In the genomic region with DNA sequence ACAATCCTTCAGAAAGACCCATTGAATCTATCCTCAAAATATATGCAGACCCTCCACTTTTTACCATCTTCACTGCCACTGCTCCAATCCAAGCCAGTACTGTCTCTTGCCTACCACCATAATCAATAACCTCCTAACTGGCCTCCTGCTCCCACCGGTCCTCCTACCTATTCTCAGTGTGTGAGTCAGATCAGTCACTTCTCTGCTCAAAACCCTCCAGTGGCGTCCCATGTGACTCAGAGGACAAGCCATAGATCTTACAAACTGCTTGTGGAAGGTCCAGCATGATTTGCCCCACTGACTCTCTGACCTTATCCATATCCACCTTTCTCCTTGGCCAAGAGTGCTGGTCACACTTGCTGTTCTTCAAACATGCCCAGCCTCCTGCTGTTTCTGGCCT, we compare ENCODE assay signal across 15 cellular contexts.
"Had no signal": no experiment of that assay in that cellular context is flagged by ENCODE, and none has a peak within 500 bp of the region (broad histone marks: within the 10 kb centered on the region; RNA-seq: fewer than 3 reads in every experiment).

No MANE protein-coding gene starts in this region.

- DNase-seq: activated CD4-positive, alpha-beta T cell treated with anti-CD3 and anti-CD28 coated beads for 1 hour; activated CD8-positive, alpha-beta memory T cell treated with anti-CD3 and anti-CD28 coated beads, Interleukin-2, amount 50 U/mL, for 48 hours; activated naive CD4-positive, alpha-beta T cell treated with anti-CD3 and anti-CD28 coated beads for 36 hours; amniotic stem cell; body of pancreas; caudate nucleus; islet precursor cell; midbrain; naive B cell; ovary; T-helper 1 cell; T1000 had no signal

- H3K4me3 ChIP-seq: body of pancreas, ovary had no signal

- ATAC-seq: body of pancreas, esophagus mucosa, left lobe of liver, sciatic nerve had no signal

- H3K4me3 Mint-ChIP-seq: activated naive CD4-positive, alpha-beta T cell treated with anti-CD3 and anti-CD28 coated beads for 36 hours had no signal

- H3K4me1 Mint-ChIP-seq: naive B cell had no signal

- H3K27ac ChIP-seq: body of pancreas, ovary had no signal

- H3K27me3 ChIP-seq: body of pancreas, ovary had no signal

- H3K27ac Mint-ChIP-seq: activated naive CD4-positive, alpha-beta T cell treated with anti-CD3 and anti-CD28 coated beads for 36 hours; naive B cell had no signal

- H3K9me3 ChIP-seq: body of pancreas, ovary had no signal

- H3K9me3 Mint-ChIP-seq: activated naive CD4-positive, alpha-beta T cell treated with anti-CD3 and anti-CD28 coated beads for 36 hours had no signal

- H3K4me1 ChIP-seq: body of pancreas had no signal

- H3K36me3 ChIP-seq: ovary had no signal
